Comparison of ENCODE assay signal across 8 cellular contexts in genomic region chr16:58249780-58250478, GRCh38. TPM values are rescaled to one million over a fixed set of nuclear protein-coding genes. Genes with fewer than 3 reads are reported as not detected.
DNase-seq lines count a peak whose midpoint lies in the region; ATAC-seq and TF ChIP-seq lines count a peak whose summit lies in the region.

No MANE protein-coding gene starts in this region.

- H3K36me3 Mint-ChIP-seq in activated naive CD8-positive, alpha-beta T cell treated with anti-CD3 and anti-CD28 coated beads, Interleukin-2, amount 50 U/mL, for 24 hours (ENCODE audit: low read depth): no peaks in the 10 kb centered on the region

- peak overlapping the region; percentile 89 for H3K4me3 Mint-ChIP-seq in activated naive CD8-positive, alpha-beta T cell treated with anti-CD3 and anti-CD28 coated beads, Interleukin-2, amount 50 U/mL, for 24 hours

- H3K27ac ChIP-seq in left ventricle myocardium inferior (replicated peaks) (peak overlapping the region; percentile 53), prostate gland (peak overlapping the region in 1 of 2 donors; percentile 23), urinary bladder (ENCODE audit: low read depth) (no peak overlapping the region)

- no peaks in the 10 kb centered on the region; the same call in 1 of the 2 replicates for H3K4me1 ChIP-seq in HAP-1
- peaks cover 18% of the 10 kb centered on the region for H3K4me1 ChIP-seq in left ventricle myocardium inferior
- H3K4me1 ChIP-seq in prostate gland (replicated peaks): no peaks in the 10 kb centered on the region
- no peaks in the 10 kb centered on the region for H3K4me1 ChIP-seq in urinary bladder (ENCODE audit: insufficient read depth)

- DNase-seq in HAP-1 (ENCODE audit: low spot score in 2 of 2) (peak; percentile 19 to 82), MG63 (peak; percentile 96), SW 1271 (lab: John Stamatoyannopoulos, UW) (peak; percentile 27 to 58), left ventricle myocardium inferior (peak; percentile 76), prostate gland (ENCODE audit: low spot score) (peak; percentile 74)
- peak; percentile 87 for DNase-seq in activated naive CD8-positive, alpha-beta T cell treated with anti-CD3 and anti-CD28 coated beads, Interleukin-2, amount 50 U/mL, for 24 hours

- TF ChIP-seq POLR2A in prostate gland (IDR thresholded peaks at IDR 0.05): no peak

- in situ Hi-C loops in HAP-1 (cut with MboI; ENCODE audit: low sequenced_read_pairs): no loop called here

- H3K36me3 ChIP-seq in HAP-1 (replicated peaks) (no peaks in the 10 kb centered on the region), MG63 (peaks cover 2% of the 10 kb centered on the region; the same call in 1 of the 2 replicates), left ventricle myocardium inferior (no peaks in the 10 kb centered on the region), prostate gland (no peaks in the 10 kb centered on the region), urinary bladder (ENCODE audit: insufficient read depth) (no peaks in the 10 kb centered on the region)

- peaks cover 2% of the 10 kb centered on the region for H3K27me3 Mint-ChIP-seq in activated naive CD8-positive, alpha-beta T cell treated with anti-CD3 and anti-CD28 coated beads, Interleukin-2, amount 50 U/mL, for 24 hours

- under 1% methylated on average over 43 of the region's 47 CpGs for WGBS in prostate gland
- under 1% methylated on average over 47 of the region's 47 CpGs for WGBS in urinary bladder

- no peaks in the 10 kb centered on the region for H3K9me3 Mint-ChIP-seq in activated naive CD8-positive, alpha-beta T cell treated with anti-CD3 and anti-CD28 coated beads, Interleukin-2, amount 50 U/mL, for 24 hours

- TF ChIP-seq CTCF in left ventricle myocardium inferior (IDR thresholded peaks at IDR 0.05; ENCODE audit: borderline replicate concordance) (no peak), prostate gland (IDR thresholded peaks at IDR 0.05) (peak in 2 of 4 experiments; percentile 5 to 24)

- peak overlapping the region; percentile 56 for H3K27ac Mint-ChIP-seq in activated naive CD8-positive, alpha-beta T cell treated with anti-CD3 and anti-CD28 coated beads, Interleukin-2, amount 50 U/mL, for 24 hours

- peaks cover 12% of the 10 kb centered on the region for H3K4me1 Mint-ChIP-seq in activated naive CD8-positive, alpha-beta T cell treated with anti-CD3 and anti-CD28 coated beads, Interleukin-2, amount 50 U/mL, for 24 hours

- H3K27me3 ChIP-seq in HAP-1 (ENCODE audit: low read depth) (no peaks in the 10 kb centered on the region; the same call in 1 of the 2 replicates), MG63 (0 out of 2 replicates have a peak, but pooled peaks cover 3% of the 10 kb centered on the region), left ventricle myocardium inferior (ENCODE audit: low read depth) (peaks cover 12% of the 10 kb centered on the region), prostate gland (replicated peaks; ENCODE audit: insufficient read depth) (no peaks in the 10 kb centered on the region)

- intact Hi-C loops in left ventricle myocardium inferior (cut with micrococcal nuclease) (no loop called here), prostate gland (cut with DNase I) (no loop called here)

- H3K9me3 ChIP-seq in HAP-1 (no peaks in the 10 kb centered on the region), MG63 (no peaks in the 10 kb centered on the region), left ventricle myocardium inferior (replicated peaks) (no peaks in the 10 kb centered on the region), prostate gland (no peaks in the 10 kb centered on the region)

- peak; percentile 98 for ATAC-seq in activated naive CD8-positive, alpha-beta T cell treated with anti-CD3 and anti-CD28 coated beads, Interleukin-2, amount 50 U/mL, for 24 hours

- H3K4me3 ChIP-seq in GM08714 (ENCODE audit: low read length) (peak overlapping the region; percentile 78), HAP-1 (peak overlapping the region; percentile 71), MG63 (peak overlapping the region; percentile 79), left ventricle myocardium inferior (peak overlapping the region; percentile 72), prostate gland (peak overlapping the region; percentile 40 to 62), urinary bladder (ENCODE audit: low read depth, low read length) (peak overlapping the region; percentile 56)

RNA-seq across cellular contexts. Expression of gene PRSS54, which starts 44.9 kb away (rescaled TPM):
- not detected in 2 replicates for total RNA-seq in MG63 (2014; rRNA removed; shearing (Covaris generic); ENCODE audit: low replicate concordance)
- total RNA-seq in left ventricle myocardium inferior (not detected), prostate gland (1 to 10 TPM in 1 of 2 donors, not detected in 1; 4.4 TPM), urinary bladder (not detected)
- not detected for polyA plus RNA-seq in urinary bladder

RNA-seq across cellular contexts. Expression of gene CSNK2A2, which starts 52.0 kb away (rescaled TPM):
- 44.8 and 67.6 TPM in 2 replicates for total RNA-seq in MG63 (2014; rRNA removed; shearing (Covaris generic); ENCODE audit: low replicate concordance)
- total RNA-seq in left ventricle myocardium inferior: 31.5 TPM
- total RNA-seq in prostate gland: 10 to 100 TPM; 27.8 to 65.0 TPM
- total RNA-seq in urinary bladder: 35.8 TPM
- polyA plus RNA-seq in urinary bladder: 35.4 TPM

Comparison
In these comparisons a context has a peak if more than half of its experiments do, and no peak if none do; other contexts are left out.
1. DNase-seq: peak in every context shown above with its lines; median percentile 96 in MG63; 87 in activated naive CD8-positive, alpha-beta T cell treated with anti-CD3 and anti-CD28 coated beads, Interleukin-2, amount 50 U/mL, for 24 hours; 76 in left ventricle myocardium inferior; 74 in prostate gland; 50 in HAP-1; 42 in SW 1271.